In genomic region chr2:67225287-67225973, GRCh38 we compare ENCODE assay signal across 23 cellular contexts.
"Had no signal": no experiment of that assay in that cellular context is flagged by ENCODE, and none has a peak within 500 bp of the region (broad histone marks: within the 10 kb centered on the region; RNA-seq: fewer than 3 reads in every experiment).

No MANE protein-coding gene starts in this region.

- H3K27ac ChIP-seq: neural progenitor cell, parathyroid adenoma, psoas muscle, right lobe of liver, sigmoid colon, stomach, thoracic aorta, thyroid gland, tibial nerve, upper lobe of left lung, vagina had no signal

- H3K4me1 ChIP-seq: neural progenitor cell, parathyroid adenoma, psoas muscle, right lobe of liver, stomach, thyroid gland, tibial nerve, upper lobe of left lung, vagina had no signal

- H3K9me3 ChIP-seq: psoas muscle, right lobe of liver, sigmoid colon, stomach, thoracic aorta, thyroid gland, tibial nerve, upper lobe of left lung, vagina had no signal

- H3K36me3 ChIP-seq: neural progenitor cell, right lobe of liver, sigmoid colon, stomach, thoracic aorta, thyroid gland, tibial nerve, upper lobe of left lung, vagina had no signal

- H3K27me3 ChIP-seq: neural progenitor cell, right lobe of liver, sigmoid colon, stomach, thyroid gland, tibial nerve, upper lobe of left lung, vagina had no signal

- ATAC-seq: natural killer cell; psoas muscle; right cardiac atrium; right lobe of liver; stimulated activated effector memory CD8-positive, alpha-beta T cell treated with anti-CD3 and anti-CD28 coated beads, Interleukin-12 subunit alpha, Interleukin-12 subunit beta, amount 100 ng/mL, for 72 hours; stimulated activated naive B cell treated with anti-CD40 and anti-IgM and Interleukin-4, amounts not matched to agents 10 μg/mL and 1 μg/mL and 100 μg/mL, for 72 hours had no signal

- H3K4me3 ChIP-seq: neural progenitor cell, psoas muscle, right lobe of liver, sigmoid colon, stomach, thoracic aorta, thyroid gland, tibial nerve, upper lobe of left lung, vagina had no signal

- DNase-seq: natural killer cell; occipital lobe; posterior cingulate gyrus; psoas muscle; right cardiac atrium; right lobe of liver; sigmoid colon; small intestine; stimulated activated CD4-positive, alpha-beta T cell treated with anti-CD3 and anti-CD28 coated beads, Interleukin-15, amount 100 ng/mL, for 24 hours; stimulated activated CD4-positive, alpha-beta T cell treated with anti-CD3 and anti-CD28 coated beads, Interleukin-2, amount 100 ng/mL, for 24 hours; stimulated activated CD4-positive, alpha-beta T cell treated with anti-CD3 and anti-CD28 coated beads, Interleukin-2, amount 100 ng/mL, for 48 hours; stimulated activated CD4-positive, alpha-beta T cell treated with anti-CD3 and anti-CD28 coated beads, Interleukin-4, amount 100 ng/mL, for 24 hours; stimulated activated naive B cell treated with anti-CD40 and anti-IgM and Interleukin-4, amounts not matched to agents 10 μg/mL and 1 μg/mL and 100 μg/mL, for 72 hours; stimulated activated naive CD4-positive, alpha-beta T cell treated with Interleukin-2 at 50 U/mL for 16 hours; stomach; thyroid gland; upper lobe of left lung had no signal
